11 cellular contexts compared by ENCODE assay signal in the genomic region with DNA sequence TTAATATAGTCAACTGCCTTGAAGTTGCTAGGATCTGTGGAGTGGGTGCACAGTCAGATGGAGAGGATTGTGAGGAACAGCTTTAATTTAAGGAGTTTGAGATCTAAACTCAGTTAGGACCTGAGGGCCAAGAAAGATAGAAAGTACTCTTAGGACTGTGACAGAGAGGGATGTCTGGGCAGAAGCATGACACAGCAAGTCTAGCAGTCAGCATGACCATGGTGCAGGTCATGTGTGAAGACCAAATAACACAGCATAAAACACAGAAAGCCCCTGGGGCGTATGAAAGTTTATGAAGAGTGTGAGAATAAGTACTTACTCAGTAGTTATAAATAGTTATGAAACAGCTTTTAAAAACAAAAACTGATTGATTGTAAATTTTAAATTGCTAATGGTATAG.
DNase-seq lines count a peak whose midpoint lies in the region; ATAC-seq and TF ChIP-seq lines count a peak whose summit lies in the region.
"Had no signal": no experiment of that assay in that cellular context is flagged by ENCODE, and none has a peak within 500 bp of the region (broad histone marks: within the 10 kb centered on the region; RNA-seq: fewer than 3 reads in every experiment).

No MANE protein-coding gene starts in this region.

- no peak for TF ChIP-seq CTCF in suprapubic skin (IDR thresholded peaks at IDR 0.05)

- no peak overlapping the region for H3K27ac ChIP-seq in caudate nucleus (ENCODE audit: low read depth, low read length)
- no peak overlapping the region for H3K27ac ChIP-seq in suprapubic skin

- H3K36me3 ChIP-seq in suprapubic skin: peaks cover 24% of the 10 kb centered on the region

- TF ChIP-seq POLR2A in suprapubic skin (IDR thresholded peaks at IDR 0.05): no peak

- in situ Hi-C loops in Caki2 (cut with HindIII; ENCODE audit: low pct_unique_long_range_greater_than_20kb, low sequenced_read_pairs): no loop called here

- ATAC-seq in GM19043 (IDR thresholded peaks at IDR 0.05; ENCODE audit: low read depth, unreplicated experiment): peak; percentile 62
- peak; percentile 94 for ATAC-seq in HG02759 (IDR thresholded peaks at IDR 0.05; ENCODE audit: unreplicated experiment)

- TF ChIP-seq EP300 in suprapubic skin (IDR thresholded peaks at IDR 0.05): no peak

- no peaks in the 10 kb centered on the region for H3K9me3 ChIP-seq in suprapubic skin

- H3K4me1 ChIP-seq in suprapubic skin: no peaks in the 10 kb centered on the region

- peak; percentile 9 for DNase-seq in Caki2 (ENCODE audit: low read depth)
- peak; percentile 2 for DNase-seq in HPDE6-E6E7 (ENCODE audit: extremely low spot score)
- DNase-seq in NCI-H226: no peak
- DNase-seq in caudate nucleus (lab: John Stamatoyannopoulos, UW): no peak
- no peak for DNase-seq in suprapubic skin (ENCODE audit: low spot score in 2 of 2)
- no peak for DNase-seq in T-helper 9 cell
- DNase-seq: activated T-cell treated with anti-CD3 and anti-CD28 coated beads, Interleukin-2, amount 50 U/mL, for 1 hour; NCI-H510A; T-helper 1 cell had no signal

- WGBS in suprapubic skin: 79% methylated on average over 1 of the region's 1 CpG

- no peak overlapping the region for H3K4me3 ChIP-seq in suprapubic skin

- H3K27me3 ChIP-seq in suprapubic skin: no peaks in the 10 kb centered on the region

Comparison
In these comparisons a context has a peak if more than half of its experiments do, and no peak if none do; other contexts are left out.
1. DNase-seq: peak in Caki2 (single experiment) and HPDE6-E6E7 (single experiment); none in NCI-H226 (single experiment), caudate nucleus (0 of 61), suprapubic skin (0 of 2) and T-helper 9 cell (single experiment).